In the genomic region with DNA sequence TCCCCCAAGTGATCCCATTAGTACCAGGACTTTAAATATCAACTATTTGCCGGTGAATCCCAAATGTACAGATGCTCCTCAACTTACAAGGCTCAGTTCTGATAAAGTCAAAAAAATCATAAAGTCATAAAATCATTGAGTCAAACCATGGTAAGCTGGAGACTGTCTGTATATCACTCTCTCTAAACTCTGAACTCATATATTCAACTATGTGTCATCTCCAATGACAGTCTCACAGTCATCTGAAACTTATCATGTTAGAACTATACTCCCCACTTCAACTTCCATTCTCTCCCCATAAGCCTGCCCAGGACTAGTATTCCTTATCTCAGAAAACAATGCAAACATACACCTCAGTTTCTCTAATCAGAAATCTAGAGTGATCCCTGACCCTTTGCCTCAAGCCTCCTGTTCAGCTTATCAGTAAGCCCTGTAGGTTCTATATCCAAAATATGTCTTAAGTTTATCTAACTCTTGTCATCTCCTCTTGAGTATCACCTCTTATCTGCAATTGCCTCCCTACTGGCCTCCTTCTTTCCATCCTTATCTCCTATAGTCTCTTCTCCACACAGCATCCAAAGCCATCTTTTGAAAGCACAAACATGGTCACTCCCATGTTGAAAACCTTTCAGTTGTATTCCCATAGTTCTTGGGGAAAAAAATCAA, we compare ENCODE assay signal across 27 cellular contexts.
"Had no signal": no experiment of that assay in that cellular context is flagged by ENCODE, and none has a peak within 500 bp of the region (broad histone marks: within the 10 kb centered on the region; RNA-seq: fewer than 3 reads in every experiment).

No MANE protein-coding gene starts in this region.

- ATAC-seq: gastroesophageal sphincter; left lobe of liver; lower lobe of right lung; naive thymus-derived CD8-positive, alpha-beta T cell had no signal

- H3K9me3 ChIP-seq: gastroesophageal sphincter, lower lobe of right lung, sigmoid colon, thoracic aorta had no signal

- H3K4me3 ChIP-seq: gastroesophageal sphincter, lower lobe of right lung, neural progenitor cell, sigmoid colon, smooth muscle cell, thoracic aorta had no signal

- H2AFZ ChIP-seq: neural progenitor cell had no signal

- H3K9ac ChIP-seq: neural progenitor cell had no signal

- H3K9me3 Mint-ChIP-seq: activated T-cell treated with anti-CD3 and anti-CD28 coated beads, Interleukin-2, amount 50 U/mL, for 24 hours; activated T-helper 2 cell treated with anti-CD3 and anti-CD28 coated beads, Interferon-gamma antibody, Interleukin-2, Interleukin-4, amounts not matched to agents 10 μg/mL and 5 μg/mL and 100 μg/mL, durations not matched to agents 14 hours and 24 hours and 36 hours; naive thymus-derived CD8-positive, alpha-beta T cell; T-helper 1 cell treated with Interleukin-12 subunit alpha and Interleukin-12 subunit beta and Interleukin-4 antibody, amounts not matched to agents 30 μg/mL and 1 μg/mL, for 36 hours; type B pancreatic cell had no signal

- H3K27ac ChIP-seq: epithelial cell of prostate, gastroesophageal sphincter, lower lobe of right lung, neural progenitor cell, sigmoid colon, thoracic aorta, WERI-Rb-1 had no signal

- H3K4me1 ChIP-seq: neural progenitor cell, sigmoid colon had no signal

- H3K4me3 Mint-ChIP-seq: activated naive CD8-positive, alpha-beta T cell treated with anti-CD3 and anti-CD28 coated beads, Interleukin-2, amount 10 ng/mL, durations not matched to agents 7 days and 5 days; activated T-cell treated with anti-CD3 and anti-CD28 coated beads, Interleukin-2, amount 50 U/mL, for 24 hours; naive thymus-derived CD8-positive, alpha-beta T cell; neural progenitor cell; T-helper 1 cell treated with Interleukin-12 subunit alpha and Interleukin-12 subunit beta and Interleukin-4 antibody, amounts not matched to agents 30 μg/mL and 1 μg/mL, for 36 hours; type B pancreatic cell had no signal

- H3K4me2 ChIP-seq: neural progenitor cell, smooth muscle cell had no signal

- H3K36me3 ChIP-seq: gastroesophageal sphincter, lower lobe of right lung, neural progenitor cell, sigmoid colon, thoracic aorta, WERI-Rb-1 had no signal

- H3K27me3 ChIP-seq: gastroesophageal sphincter, neural progenitor cell, sigmoid colon had no signal

- FAIRE-seq: bronchial epithelial cell had no signal

- H3K27ac Mint-ChIP-seq: activated naive CD8-positive, alpha-beta T cell treated with anti-CD3 and anti-CD28 coated beads, Interleukin-2, amount 10 ng/mL, durations not matched to agents 7 days and 5 days; activated T-cell treated with anti-CD3 and anti-CD28 coated beads, Interleukin-2, amount 50 U/mL, for 24 hours; activated T-helper 2 cell treated with anti-CD3 and anti-CD28 coated beads, Interferon-gamma antibody, Interleukin-2, Interleukin-4, amounts not matched to agents 10 μg/mL and 5 μg/mL and 100 μg/mL, durations not matched to agents 14 hours and 24 hours and 36 hours; neural progenitor cell; T-helper 1 cell treated with Interleukin-12 subunit alpha and Interleukin-12 subunit beta and Interleukin-4 antibody, amounts not matched to agents 30 μg/mL and 1 μg/mL, for 36 hours; type B pancreatic cell had no signal

- DNase-seq: activated CD4-positive, CD25-positive, alpha-beta regulatory T cell treated with anti-CD3 and anti-CD28 coated beads, Interleukin-2, amount 50 U/mL, for 72 hours; activated naive CD4-positive, alpha-beta T cell; activated naive CD8-positive, alpha-beta T cell treated with anti-CD3 and anti-CD28 coated beads, Interleukin-2, amount 10 ng/mL, durations not matched to agents 7 days and 5 days; activated T-cell treated with anti-CD3 and anti-CD28 coated beads, Interleukin-2, amount 50 U/mL, for 24 hours; amniotic stem cell; cerebellar nuclear complex; cortex of kidney; head of caudate nucleus; islet precursor cell; lower lobe of right lung; naive thymus-derived CD8-positive, alpha-beta T cell; retina; sigmoid colon; stimulated activated CD4-positive, alpha-beta T cell treated with anti-CD3 and anti-CD28 coated beads, Interleukin-2, amount 100 ng/mL, for 48 hours; stimulated activated CD8-positive, alpha-beta memory T cell treated with anti-CD3 and anti-CD28 coated beads, Interleukin-4, amount 100 ng/mL, for 48 hours; stimulated activated naive CD4-positive, alpha-beta T cell treated with Interleukin-2 at 50 U/mL for 16 hours; WERI-Rb-1 had no signal
